Comparison of ENCODE assay signal across 8 cellular contexts in genomic region chr19:45407585-45407984, GRCh38. TPM values are rescaled to one million over a fixed set of nuclear protein-coding genes. Genes with fewer than 3 reads are reported as not detected.
DNase-seq lines count a peak whose midpoint lies in the region; ATAC-seq and TF ChIP-seq lines count a peak whose summit lies in the region.
"Not testable (repeated sequence)": the region's sequence is repeated elsewhere in the genome, so short reads cannot be mapped to it uniquely, and the experiment has no call there.

No MANE protein-coding gene starts in this region.

- in situ Hi-C loops in GM13976 (cut with MboI; ENCODE audit: low sequenced_read_pairs, unreplicated experiment), result not testable (repeated sequence)

- H3F3A ChIP-seq in Loucy (ENCODE audit: low read depth), result not testable (repeated sequence)

- H3K9me3 Mint-ChIP-seq in T-cell; activated T-helper 2 cell treated with anti-CD3 and anti-CD28 coated beads, Interferon-gamma antibody, Interleukin-2, Interleukin-4, amounts not matched to agents 10 μg/mL and 5 μg/mL and 100 μg/mL, durations not matched to agents 14 hours and 24 hours and 36 hours; endodermal cell: not testable (repeated sequence)

- intact Hi-C loops in activated T-helper 2 cell treated with anti-CD3 and anti-CD28 coated beads, Interferon-gamma antibody, Interleukin-2, Interleukin-4, amounts not matched to agents 10 μg/mL and 5 μg/mL and 100 μg/mL, durations not matched to agents 14 hours and 24 hours and 36 hours (cut with micrococcal nuclease), result loop anchor here (5.0 kb wide), 1 partner anchor 315 kb away; the partner anchor contains the start of gene PPP1R37
- intact Hi-C loops in lower lobe of right lung (cut with DNase I), result not testable (repeated sequence)

- peaks cover 17 to 24% of the 10 kb centered on the region in 2 donors for H3K27me3 Mint-ChIP-seq in T-cell
- H3K27me3 Mint-ChIP-seq in activated T-helper 2 cell treated with anti-CD3 and anti-CD28 coated beads, Interferon-gamma antibody, Interleukin-2, Interleukin-4, amounts not matched to agents 10 μg/mL and 5 μg/mL and 100 μg/mL, durations not matched to agents 14 hours and 24 hours and 36 hours (ENCODE audit: low read depth), result peaks cover 11% of the 10 kb centered on the region
- H3K27me3 Mint-ChIP-seq in endodermal cell (ENCODE audit: insufficient read depth), result not testable (repeated sequence)

- not testable (repeated sequence) for H3K36me3 ChIP-seq in Loucy (ENCODE audit: insufficient read depth, low read length); parathyroid adenoma (ENCODE audit: control insufficient read depth, insufficient read depth, low read length)
- H3K36me3 ChIP-seq in endodermal cell (ENCODE audit: control insufficient read depth, insufficient read depth, low read length) (peaks cover 14% of the 10 kb centered on the region), lower lobe of right lung (peaks cover 11% of the 10 kb centered on the region)

- H3K4me3 ChIP-seq in AG04449 (ENCODE audit: low read depth, low read length) (peak overlapping the region; percentile 88; the same call in 1 of the 2 replicates), Loucy (ENCODE audit: low read length, poor library complexity, severe bottlenecking) (peak overlapping the region; percentile 88), endodermal cell (ENCODE audit: low read length) (peak overlapping the region; percentile 91), lower lobe of right lung (peak overlapping the region; percentile 76), parathyroid adenoma (ENCODE audit: low read depth, low read length) (peak overlapping the region; percentile 80)

- CTCF ChIA-PET in AG04449 (lab: Yijun Ruan, JAX), result interaction anchor here (0.9 to 1.3 kb wide), 4 partner anchors 9 to 77 kb away, joined by 3 to 6 read pairs (median 4); no protein-coding TSS in a partner anchor
- CTCF ChIA-PET in T-cell (lab: Charles Lee), result not testable (repeated sequence)

- H3K4me1 ChIP-seq in Loucy (ENCODE audit: insufficient read depth, low read length, poor library complexity, severe bottlenecking), result peaks cover 25% of the 10 kb centered on the region
- H3K4me1 ChIP-seq in endodermal cell (ENCODE audit: control insufficient read depth, insufficient read depth, low read length); parathyroid adenoma: not testable (repeated sequence)
- peaks cover 41% of the 10 kb centered on the region for H3K4me1 ChIP-seq in lower lobe of right lung

- H3K36me3 Mint-ChIP-seq in T-cell, result not testable (repeated sequence)
- peaks cover 35% of the 10 kb centered on the region for H3K36me3 Mint-ChIP-seq in activated T-helper 2 cell treated with anti-CD3 and anti-CD28 coated beads, Interferon-gamma antibody, Interleukin-2, Interleukin-4, amounts not matched to agents 10 μg/mL and 5 μg/mL and 100 μg/mL, durations not matched to agents 14 hours and 24 hours and 36 hours (ENCODE audit: low read depth)
- peaks cover 24% of the 10 kb centered on the region for H3K36me3 Mint-ChIP-seq in endodermal cell (ENCODE audit: low read depth)

- POLR2A ChIA-PET in AG04449 (lab: Yijun Ruan, JAX), result interaction anchor here (0.5 to 1.0 kb wide), 2 partner anchors 8 to 77 kb away, joined by 3 read pairs; no protein-coding TSS in a partner anchor
- POLR2A ChIA-PET in T-cell (lab: Charles Lee), result not testable (repeated sequence)

- H2AFZ ChIP-seq in Loucy (ENCODE audit: low read length); parathyroid adenoma: not testable (repeated sequence)

- peak overlapping the region; percentile 96 for H3K4me2 ChIP-seq in Loucy (ENCODE audit: low read depth, low read length, poor library complexity, severe bottlenecking)
- not testable (repeated sequence) for H3K4me2 ChIP-seq in parathyroid adenoma (ENCODE audit: low read length)

- H4K20me1 ChIP-seq in Loucy (ENCODE audit: insufficient read depth, low read length, poor library complexity, severe bottlenecking), result not testable (repeated sequence)

- not testable (repeated sequence) for DNase-seq in AG04449 (ENCODE audit: low read depth, low spot score); T-cell; activated T-helper 2 cell treated with anti-CD3 and anti-CD28 coated beads, Interferon-gamma antibody, Interleukin-2, Interleukin-4, amounts not matched to agents 10 μg/mL and 5 μg/mL and 100 μg/mL, durations not matched to agents 14 hours and 24 hours and 36 hours (ENCODE audit: low spot score); endodermal cell; lower lobe of right lung
- peak; percentile 11 for DNase-seq in GM13976 (ENCODE audit: low spot score)

- not testable (repeated sequence) for TF ChIP-seq CTCF in AG04449 (IDR thresholded peaks at IDR 0.05; ENCODE audit: insufficient read depth, low read length, missing control alignments); GM13976 (IDR thresholded peaks at IDR 0.05; ENCODE audit: borderline replicate concordance, control extremely low read depth, extremely low read depth, insufficient read depth, missing control alignments); Loucy (conservative IDR thresholded peaks at IDR 0.05; ENCODE audit: low read length); endodermal cell (conservative IDR thresholded peaks at IDR 0.05); lower lobe of right lung (IDR thresholded peaks at IDR 0.05); parathyroid adenoma (IDR thresholded peaks at IDR 0.05)

- peak overlapping the region; percentile 76 for H3K9ac ChIP-seq in Loucy (ENCODE audit: low read depth, low read length, poor library complexity, severe bottlenecking)
- not testable (repeated sequence) for H3K9ac ChIP-seq in endodermal cell (ENCODE audit: extremely low read depth, low read length, poor library complexity, severe bottlenecking); parathyroid adenoma

- not testable (repeated sequence) for H3K9me3 ChIP-seq in Loucy (ENCODE audit: insufficient read depth, low read depth, low read length); endodermal cell (ENCODE audit: control insufficient read depth, low read length); lower lobe of right lung; parathyroid adenoma (ENCODE audit: control insufficient read depth, low read length)

- H3K27ac Mint-ChIP-seq in T-cell; activated T-helper 2 cell treated with anti-CD3 and anti-CD28 coated beads, Interferon-gamma antibody, Interleukin-2, Interleukin-4, amounts not matched to agents 10 μg/mL and 5 μg/mL and 100 μg/mL, durations not matched to agents 14 hours and 24 hours and 36 hours; endodermal cell: not testable (repeated sequence)

- 92 to 94% methylated on average over 5 of the region's 5 CpGs for WGBS in endodermal cell (ENCODE audit: insufficient coverage in 1 of 2, insufficient read length in 1 of 2), 2 experiments

- not testable (repeated sequence) for H3K27me3 ChIP-seq in Loucy (ENCODE audit: insufficient read depth, low read length, poor library complexity, severe bottlenecking); endodermal cell (ENCODE audit: control insufficient read depth, insufficient read depth, low read length, poor library complexity, severe bottlenecking); lower lobe of right lung (ENCODE audit: low read depth); parathyroid adenoma (ENCODE audit: control insufficient read depth, insufficient read depth, low read length)

- H3K4me3 Mint-ChIP-seq in T-cell (peak overlapping the region; percentile 39 to 91 (median 44)), endodermal cell (peak overlapping the region; percentile 86)
- H3K4me3 Mint-ChIP-seq in activated T-helper 2 cell treated with anti-CD3 and anti-CD28 coated beads, Interferon-gamma antibody, Interleukin-2, Interleukin-4, amounts not matched to agents 10 μg/mL and 5 μg/mL and 100 μg/mL, durations not matched to agents 14 hours and 24 hours and 36 hours (ENCODE audit: low read depth), result peak overlapping the region; percentile 99

- not testable (repeated sequence) for ATAC-seq in T-cell (replicated peaks in 1 of 4); lower lobe of right lung

- H3K27ac ChIP-seq in endodermal cell (ENCODE audit: low read depth, low read length); lower lobe of right lung; parathyroid adenoma: not testable (repeated sequence)

- peaks cover 32 to 47% (median 36%) of the 10 kb centered on the region in 3 donors for H3K4me1 Mint-ChIP-seq in T-cell
- H3K4me1 Mint-ChIP-seq in activated T-helper 2 cell treated with anti-CD3 and anti-CD28 coated beads, Interferon-gamma antibody, Interleukin-2, Interleukin-4, amounts not matched to agents 10 μg/mL and 5 μg/mL and 100 μg/mL, durations not matched to agents 14 hours and 24 hours and 36 hours (ENCODE audit: low read depth), result peaks cover 37% of the 10 kb centered on the region
- peaks cover 18% of the 10 kb centered on the region for H3K4me1 Mint-ChIP-seq in endodermal cell

- not testable (repeated sequence) for H3K79me2 ChIP-seq in Loucy (ENCODE audit: insufficient read depth, low read length); parathyroid adenoma

- not testable (repeated sequence) for H3K9me2 ChIP-seq in Loucy (replicated peaks; ENCODE audit: low read depth, low read length)

RNA-seq across cellular contexts. Expression of gene POLR1G, which starts 1.1 kb away (rescaled TPM):
- total RNA-seq in T-cell (1 to 10 TPM in 3 of 5 donors, under 1 TPM in 2; 0.82 to 6.2 (median 5.0) TPM), endodermal cell (10 to 100 TPM; 13.2 to 16.0 TPM), lower lobe of right lung (4.5 TPM)
- total RNA-seq in activated T-helper 2 cell treated with anti-CD3 and anti-CD28 coated beads, Interferon-gamma antibody, Interleukin-2, Interleukin-4, amounts not matched to agents 10 μg/mL and 5 μg/mL and 100 μg/mL, durations not matched to agents 14 hours and 24 hours and 36 hours, result 16.1 and 16.7 TPM in 2 replicates
- polyA plus RNA-seq in endodermal cell (2013, experiment 1 of 2), result 6.8 TPM
- polyA plus RNA-seq in endodermal cell (2013, experiment 2 of 2), result 6.2 TPM

RNA-seq across cellular contexts. Expression of gene PPP1R13L, which starts 2.7 kb away (rescaled TPM):
- total RNA-seq in T-cell (10 to 100 TPM in 4 of 5 donors, 1 to 10 TPM in 1; 7.9 to 15.7 (median 12.5) TPM), endodermal cell (10 to 100 TPM; 17.9 to 26.4 TPM), lower lobe of right lung (43.8 TPM)
- total RNA-seq in activated T-helper 2 cell treated with anti-CD3 and anti-CD28 coated beads, Interferon-gamma antibody, Interleukin-2, Interleukin-4, amounts not matched to agents 10 μg/mL and 5 μg/mL and 100 μg/mL, durations not matched to agents 14 hours and 24 hours and 36 hours, result 12.8 and 16.6 TPM in 2 replicates
- 21.8 TPM for polyA plus RNA-seq in endodermal cell (2013, experiment 1 of 2)
- polyA plus RNA-seq in endodermal cell (2013, experiment 2 of 2), result 16.7 TPM

RNA-seq across cellular contexts. Expression of gene ERCC1, which starts 16.1 kb away (rescaled TPM):
- total RNA-seq in T-cell (10 to 100 TPM; 41.7 to 55.4 (median 51.6) TPM), endodermal cell (10 to 100 TPM; 53.5 to 63.6 TPM), lower lobe of right lung (41.6 TPM)
- total RNA-seq in activated T-helper 2 cell treated with anti-CD3 and anti-CD28 coated beads, Interferon-gamma antibody, Interleukin-2, Interleukin-4, amounts not matched to agents 10 μg/mL and 5 μg/mL and 100 μg/mL, durations not matched to agents 14 hours and 24 hours and 36 hours, result 114 and 118 TPM in 2 replicates
- 70.3 TPM for polyA plus RNA-seq in endodermal cell (2013, experiment 1 of 2)
- 66.1 TPM for polyA plus RNA-seq in endodermal cell (2013, experiment 2 of 2)

RNA-seq across cellular contexts. Expression of gene ERCC2, which starts 37.2 kb away (rescaled TPM):
- total RNA-seq in T-cell, result 10 to 100 TPM; 14.5 to 23.2 (median 21.3) TPM
- 32.6 and 34.5 TPM in 2 replicates for total RNA-seq in activated T-helper 2 cell treated with anti-CD3 and anti-CD28 coated beads, Interferon-gamma antibody, Interleukin-2, Interleukin-4, amounts not matched to agents 10 μg/mL and 5 μg/mL and 100 μg/mL, durations not matched to agents 14 hours and 24 hours and 36 hours
- 100 to 1,000 TPM in 1 of 2 donors, 10 to 100 TPM in 1; 87.9 to 105 TPM for total RNA-seq in endodermal cell
- 62.3 TPM for polyA plus RNA-seq in endodermal cell (2013, experiment 1 of 2)
- 51.6 TPM for polyA plus RNA-seq in endodermal cell (2013, experiment 2 of 2)
- total RNA-seq in lower lobe of right lung, result 14.0 TPM

Comparison
In these comparisons a context has a peak if more than half of its experiments do, and no peak if none do; other contexts are left out.
1. H3K4me3 Mint-ChIP-seq: peak in every context shown above with its lines; median percentile 99 in activated T-helper 2 cell treated with anti-CD3 and anti-CD28 coated beads, Interferon-gamma antibody, Interleukin-2, Interleukin-4, amounts not matched to agents 10 μg/mL and 5 μg/mL and 100 μg/mL, durations not matched to agents 14 hours and 24 hours and 36 hours; 86 in endodermal cell; 44 in T-cell.